8 cellular contexts compared by ENCODE assay signal in the genomic region with DNA sequence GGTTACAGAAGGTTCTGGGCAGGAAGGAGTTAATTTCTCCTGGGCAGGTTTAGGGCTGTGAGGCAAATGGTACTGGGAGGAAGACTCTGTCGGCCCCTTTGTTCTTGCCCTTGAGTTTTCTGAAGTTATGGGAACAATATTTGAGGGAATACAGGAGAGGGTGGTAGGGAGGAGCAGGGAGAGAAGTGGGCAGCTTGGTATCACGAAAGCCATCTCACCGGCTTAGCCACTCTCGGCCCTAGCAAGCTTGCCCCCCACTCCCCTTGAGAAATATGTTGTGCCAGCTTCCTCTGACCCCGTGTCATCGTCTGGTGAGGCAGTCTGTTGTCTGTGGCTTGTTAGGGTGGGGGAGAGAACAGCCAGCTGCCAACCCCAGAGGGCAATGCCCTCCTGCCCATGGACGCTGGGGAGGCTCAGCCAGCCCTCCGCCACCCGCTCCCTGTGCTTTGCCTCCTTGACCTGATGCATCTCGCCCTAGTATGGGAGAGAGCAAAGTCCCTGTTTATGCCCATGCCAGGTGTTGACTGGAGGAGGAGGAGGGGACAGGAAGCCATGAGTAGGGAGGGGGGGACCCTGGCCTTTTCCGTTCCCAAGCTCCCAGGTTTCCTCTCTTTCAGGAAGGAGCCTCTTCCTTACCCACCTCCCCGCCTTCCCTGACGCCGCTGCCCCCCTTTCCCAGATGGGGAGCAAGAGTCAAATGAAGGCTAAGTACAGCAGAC. TPM values are rescaled to one million over a fixed set of nuclear protein-coding genes. Genes with fewer than 3 reads are reported as not detected.
DNase-seq lines count a peak whose midpoint lies in the region; ATAC-seq and TF ChIP-seq lines count a peak whose summit lies in the region.

No MANE protein-coding gene starts in this region.

- peak overlapping the region; percentile 65 for H3K4me3 ChIP-seq in effector memory CD4-positive, alpha-beta T cell (ENCODE audit: insufficient read depth, low read depth, low read length, poor library complexity, severe bottlenecking)
- peak overlapping the region; percentile 64 to 87 for H3K4me3 ChIP-seq in muscle layer of colon (ENCODE audit: low read depth in 1 of 2, low read length in 2 of 2)
- H3K4me3 ChIP-seq in OCI-LY7 (ENCODE audit: low read depth, low read length, poor library complexity, severe bottlenecking) = no peak overlapping the region

- H2AFZ ChIP-seq in OCI-LY7 (ENCODE audit: low read length) = no peak overlapping the region

- CTCF ChIA-PET in OCI-LY7 (lab: Charles Lee; ENCODE audit: unreplicated experiment) = no interaction called here

- H3K36me3 Mint-ChIP-seq in CD14-positive monocyte = peaks cover 5 to 20% of the 10 kb centered on the region in 2 donors

- no peak overlapping the region for H3K4me2 ChIP-seq in OCI-LY7 (ENCODE audit: low read length)

- peaks cover 59 to 80% (median 73%) of the 10 kb centered on the region in 3 donors for H3K27me3 Mint-ChIP-seq in CD14-positive monocyte (ENCODE audit: low read depth in 3 of 3)

- peaks cover 36% of the 10 kb centered on the region for H3K4me1 ChIP-seq in effector memory CD4-positive, alpha-beta T cell (ENCODE audit: control insufficient read depth, insufficient read depth, low read length, poor library complexity, severe bottlenecking)
- H3K4me1 ChIP-seq in muscle layer of colon (ENCODE audit: insufficient read depth, low read length) = peaks cover 38% of the 10 kb centered on the region
- peaks cover 4% of the 10 kb centered on the region for H3K4me1 ChIP-seq in OCI-LY7 (ENCODE audit: insufficient read depth, low read length, poor library complexity, severe bottlenecking)

- H3K9me3 Mint-ChIP-seq in CD14-positive monocyte = peaks cover 0 to 22% (median 11%) of the 10 kb centered on the region in 7 donors

- POLR2A ChIA-PET in OCI-LY7 (lab: Charles Lee) = no interaction called here

- no peak for TF ChIP-seq CTCF in CD14-positive monocyte (IDR thresholded peaks at IDR 0.05)
- TF ChIP-seq CTCF in OCI-LY7 (conservative IDR thresholded peaks at IDR 0.05; ENCODE audit: low read length) = no peak

- H3K79me2 ChIP-seq in OCI-LY7 (ENCODE audit: insufficient read depth, low read depth, low read length) = no peaks in the 10 kb centered on the region

- intact Hi-C loops in CD14-positive monocyte (cut with micrococcal nuclease) (loop anchor here (5.0 kb wide), 3 partner anchors 33 to 38 kb away; no protein-coding TSS in a partner anchor), OCI-LY7 (cut with micrococcal nuclease; ENCODE audit: unreplicated experiment) (no loop called here)

- BruUV-seq in OCI-LY7 (replicated peaks; lab: Mats Ljungman, UMichigan) = no TSS peak

- H3K27ac ChIP-seq in effector memory CD4-positive, alpha-beta T cell (ENCODE audit: insufficient read depth, low read length, poor library complexity, severe bottlenecking) = no peak overlapping the region
- H3K27ac ChIP-seq in muscle layer of colon (ENCODE audit: low read depth, low read length) (peak overlapping the region; percentile 82), OCI-LY7 (ENCODE audit: low read depth, low read length, poor library complexity, severe bottlenecking) (no peak overlapping the region)

- H3K4me3 Mint-ChIP-seq in CD14-positive monocyte = peak overlapping the region; percentile 24 to 85

- ATAC-seq in GM21367 (IDR thresholded peaks at IDR 0.05; ENCODE audit: unreplicated experiment) = no peak

- peaks cover 9% of the 10 kb centered on the region for H3K27me3 ChIP-seq in effector memory CD4-positive, alpha-beta T cell (replicated peaks; ENCODE audit: control insufficient read depth, insufficient read depth, low read length, poor library complexity, severe bottlenecking)
- peaks cover 0 to 3% of the 10 kb centered on the region in 2 donors for H3K27me3 ChIP-seq in muscle layer of colon (ENCODE audit: control insufficient read depth in 1 of 2, insufficient read depth in 2 of 2, low read length in 2 of 2)

- no peaks in the 10 kb centered on the region for H3K9me3 ChIP-seq in effector memory CD4-positive, alpha-beta T cell (ENCODE audit: control insufficient read depth, low read length)
- H3K9me3 ChIP-seq in muscle layer of colon (ENCODE audit: low read length) = no peaks in the 10 kb centered on the region
- no peaks in the 10 kb centered on the region for H3K9me3 ChIP-seq in OCI-LY7 (ENCODE audit: low read length)

- H4K20me1 ChIP-seq in OCI-LY7 (ENCODE audit: insufficient read depth, low read length) = no peaks in the 10 kb centered on the region

- no peaks in the 10 kb centered on the region for H3K9me2 ChIP-seq in OCI-LY7 (ENCODE audit: insufficient read depth, low read length)

- H3K36me3 ChIP-seq in effector memory CD4-positive, alpha-beta T cell (ENCODE audit: control insufficient read depth, insufficient read depth, low read length) = no peaks in the 10 kb centered on the region
- H3K36me3 ChIP-seq in muscle layer of colon (ENCODE audit: insufficient read depth, low read length) = peaks cover 19% of the 10 kb centered on the region
- H3K36me3 ChIP-seq in OCI-LY7 (ENCODE audit: insufficient read depth, low read length) = no peaks in the 10 kb centered on the region

- H3K9ac ChIP-seq in muscle layer of colon (ENCODE audit: low read length) = peak overlapping the region; percentile 67

- H3K4me1 Mint-ChIP-seq in CD14-positive monocyte = peaks cover 34% of the 10 kb centered on the region

- DNase-seq in CD14-positive monocyte (ENCODE audit: low spot score) (no peak), NCI-H2029 treated with DMSO at 0.1 percent for 48 hours (lab: John Stamatoyannopoulos, UW) (peak; percentile 60), SK-N-DZ (ENCODE audit: low spot score) (no peak), germinal center (ENCODE audit: low spot score) (no peak), OCI-LY7 (ENCODE audit: low spot score) (no peak)
- no peak for DNase-seq in effector memory CD4-positive, alpha-beta T cell

- peak overlapping the region in 1 of 7 donors; percentile 37 for H3K27ac Mint-ChIP-seq in CD14-positive monocyte

RNA-seq across cellular contexts. Expression of gene EFNA1, which starts 1.2 kb away (rescaled TPM):
- polyA plus RNA-seq in CD14-positive monocyte = not detected
- 3.2 and 3.8 TPM in 2 replicates for polyA plus RNA-seq in SK-N-DZ (2014; cell fraction: cytosol; rRNA removed)
- polyA plus RNA-seq in SK-N-DZ (2014; cell fraction: nucleus; rRNA removed) = 3.3 and 4.0 TPM in 2 replicates
- not detected in 2 replicates for total RNA-seq in OCI-LY7 (2014; rRNA removed; shearing (Covaris generic))
- total RNA-seq in OCI-LY7 (2022) = not detected in 2 replicates

RNA-seq across cellular contexts. Expression of gene SLC50A1, which starts 6.7 kb away (rescaled TPM):
- 10 to 100 TPM; 49.4 to 50.8 TPM for polyA plus RNA-seq in CD14-positive monocyte
- 37.2 and 42.8 TPM in 2 replicates for polyA plus RNA-seq in SK-N-DZ (2014; cell fraction: cytosol; rRNA removed)
- polyA plus RNA-seq in SK-N-DZ (2014; cell fraction: nucleus; rRNA removed) = 18.7 and 19.9 TPM in 2 replicates
- total RNA-seq in OCI-LY7 (2014; rRNA removed; shearing (Covaris generic)) = 11.6 and 12.3 TPM in 2 replicates
- total RNA-seq in OCI-LY7 (2022) = 46.1 and 48.0 TPM in 2 replicates

RNA-seq across cellular contexts. Expression of gene DPM3, which starts 11.4 kb away (rescaled TPM):
- 100 to 1,000 TPM in 1 of 2 donors, 10 to 100 TPM in 1; 99.9 to 141 TPM for polyA plus RNA-seq in CD14-positive monocyte
- polyA plus RNA-seq in SK-N-DZ (2014; cell fraction: cytosol; rRNA removed) = 102 and 118 TPM in 2 replicates
- 110 and 199 TPM in 2 replicates for polyA plus RNA-seq in SK-N-DZ (2014; cell fraction: nucleus; rRNA removed)
- 32.5 and 41.8 TPM in 2 replicates for total RNA-seq in OCI-LY7 (2014; rRNA removed; shearing (Covaris generic))
- total RNA-seq in OCI-LY7 (2022) = 56.2 and 65.9 TPM in 2 replicates

RNA-seq across cellular contexts. Expression of gene KRTCAP2, which starts 44.2 kb away (rescaled TPM):
- polyA plus RNA-seq in CD14-positive monocyte = 100 to 1,000 TPM; 247 to 256 TPM
- 134 and 157 TPM in 2 replicates for polyA plus RNA-seq in SK-N-DZ (2014; cell fraction: cytosol; rRNA removed)
- 147 and 176 TPM in 2 replicates for polyA plus RNA-seq in SK-N-DZ (2014; cell fraction: nucleus; rRNA removed)
- 80.5 and 128 TPM in 2 replicates for total RNA-seq in OCI-LY7 (2014; rRNA removed; shearing (Covaris generic))
- total RNA-seq in OCI-LY7 (2022) = 141 and 166 TPM in 2 replicates

RNA-seq across cellular contexts. Expression of gene TRIM46, which starts 44.7 kb away (rescaled TPM):
- polyA plus RNA-seq in CD14-positive monocyte = not detected
- polyA plus RNA-seq in SK-N-DZ (2014; cell fraction: cytosol; rRNA removed) = 14.8 and 16.9 TPM in 2 replicates
- polyA plus RNA-seq in SK-N-DZ (2014; cell fraction: nucleus; rRNA removed) = 40.2 and 65.8 TPM in 2 replicates
- 1.3 and 3.1 TPM in 2 replicates for total RNA-seq in OCI-LY7 (2014; rRNA removed; shearing (Covaris generic))
- total RNA-seq in OCI-LY7 (2022) = 3.9 and 4.5 TPM in 2 replicates
